ENCODE assay signal across 11 cellular contexts in genomic region chr17:82737981-82738877, GRCh38. TPM values are rescaled to one million over a fixed set of nuclear protein-coding genes. Genes with fewer than 3 reads are reported as not detected.
DNase-seq lines count a peak whose midpoint lies in the region; ATAC-seq, FAIRE-seq and TF ChIP-seq lines count a peak whose summit lies in the region.
"Had no signal": no experiment of that assay in that cellular context is flagged by ENCODE, and none has a peak within 500 bp of the region (broad histone marks: within the 10 kb centered on the region; RNA-seq: fewer than 3 reads in every experiment).

No MANE protein-coding gene starts in this region.

- no peaks in the 10 kb centered on the region for H3K9me3 ChIP-seq in upper lobe of right lung

- TF ChIP-seq CTCF in upper lobe of right lung (IDR thresholded peaks at IDR 0.05), result no peak
- no peak for TF ChIP-seq CTCF in endothelial cell (IDR thresholded peaks at IDR 0.05; ENCODE audit: unreplicated experiment)

- DNase-seq in SHP77 (lab: John Stamatoyannopoulos, UW) (peak; percentile 68 to 85), frontal cortex (ENCODE audit: low spot score in 2 of 2) (peak; percentile 62 to 78), medulla oblongata (ENCODE audit: extremely low spot score) (peak; percentile 98), upper lobe of right lung (peak; percentile 81), NCI-H82 (lab: John Stamatoyannopoulos, UW) (no peak), endothelial cell (ENCODE audit: low spot score) (no peak), DMS 273 (lab: John Stamatoyannopoulos, UW; ENCODE audit: unreplicated experiment) (no peak)
- DNase-seq: H9, NCI-H2171 had no signal

- no peak overlapping the region for H3K27ac Mint-ChIP-seq in endothelial cell (ENCODE audit: unreplicated experiment)
- H3K27ac Mint-ChIP-seq: H9 had no signal

- FAIRE-seq in frontal cortex (lab: Jason Lieb, UNC), result peak; percentile 36
- FAIRE-seq: endothelial cell of umbilical vein had no signal

- H3K36me3 Mint-ChIP-seq in endothelial cell (ENCODE audit: low read depth, unreplicated experiment), result peaks cover 32% of the 10 kb centered on the region

- H3K27ac ChIP-seq in upper lobe of right lung, result no peak overlapping the region
- H3K27ac ChIP-seq: KMS-11 had no signal

- no peak overlapping the region for H3K4me3 Mint-ChIP-seq in endothelial cell (ENCODE audit: unreplicated experiment)
- H3K4me3 Mint-ChIP-seq: H9 had no signal

- H3K36me3 ChIP-seq in upper lobe of right lung, result peaks cover 24% of the 10 kb centered on the region

- H3K9me3 Mint-ChIP-seq in endothelial cell (ENCODE audit: unreplicated experiment), result peaks cover 4% of the 10 kb centered on the region

- peaks cover 10% of the 10 kb centered on the region for H3K4me1 ChIP-seq in upper lobe of right lung

- no peak overlapping the region for H3K4me3 ChIP-seq in upper lobe of right lung

- ATAC-seq in upper lobe of right lung, result peak; percentile 74

- H3K27me3 ChIP-seq in upper lobe of right lung, result no peaks in the 10 kb centered on the region

- H3K4me1 Mint-ChIP-seq in endothelial cell (ENCODE audit: unreplicated experiment), result peaks cover 3% of the 10 kb centered on the region

- H3K27me3 Mint-ChIP-seq in endothelial cell (ENCODE audit: unreplicated experiment), result peaks cover 4% of the 10 kb centered on the region

- intact Hi-C loops in upper lobe of right lung (cut with DNase I), result no loop called here

RNA-seq across cellular contexts. Expression of gene FN3K, which starts 2.8 kb away (rescaled TPM):
- 9.8 TPM for total RNA-seq in frontal cortex
- total RNA-seq in upper lobe of right lung, result 27.4 TPM
- total RNA-seq in endothelial cell (ENCODE audit: unreplicated experiment), result 10.6 TPM

RNA-seq across cellular contexts. Expression of gene TBCD, which starts 13.6 kb away (rescaled TPM):
- total RNA-seq in frontal cortex (73.8 TPM), upper lobe of right lung (84.5 TPM), endothelial cell (ENCODE audit: unreplicated experiment) (207 TPM)

RNA-seq across cellular contexts. Expression of gene FN3KRP, which starts 21.7 kb away (rescaled TPM):
- 24.1 TPM for total RNA-seq in frontal cortex
- total RNA-seq in upper lobe of right lung, result 21.4 TPM
- 27.9 TPM for total RNA-seq in endothelial cell (ENCODE audit: unreplicated experiment)

RNA-seq across cellular contexts. Expression of gene RAB40B, which starts 39.7 kb away (rescaled TPM):
- total RNA-seq in frontal cortex (18.3 TPM), upper lobe of right lung (11.5 TPM), endothelial cell (ENCODE audit: unreplicated experiment) (6.7 TPM)

Comparison
In these comparisons a context has a peak if more than half of its experiments do, and no peak if none do; other contexts are left out.
1. DNase-seq: peak in SHP77 (2 of 2), frontal cortex (2 of 2), medulla oblongata (single experiment) and upper lobe of right lung (single experiment); none in NCI-H82 (single experiment), endothelial cell (single experiment) and DMS 273 (single experiment).